1 cellular context compared by ENCODE assay signal in the genomic region with DNA sequence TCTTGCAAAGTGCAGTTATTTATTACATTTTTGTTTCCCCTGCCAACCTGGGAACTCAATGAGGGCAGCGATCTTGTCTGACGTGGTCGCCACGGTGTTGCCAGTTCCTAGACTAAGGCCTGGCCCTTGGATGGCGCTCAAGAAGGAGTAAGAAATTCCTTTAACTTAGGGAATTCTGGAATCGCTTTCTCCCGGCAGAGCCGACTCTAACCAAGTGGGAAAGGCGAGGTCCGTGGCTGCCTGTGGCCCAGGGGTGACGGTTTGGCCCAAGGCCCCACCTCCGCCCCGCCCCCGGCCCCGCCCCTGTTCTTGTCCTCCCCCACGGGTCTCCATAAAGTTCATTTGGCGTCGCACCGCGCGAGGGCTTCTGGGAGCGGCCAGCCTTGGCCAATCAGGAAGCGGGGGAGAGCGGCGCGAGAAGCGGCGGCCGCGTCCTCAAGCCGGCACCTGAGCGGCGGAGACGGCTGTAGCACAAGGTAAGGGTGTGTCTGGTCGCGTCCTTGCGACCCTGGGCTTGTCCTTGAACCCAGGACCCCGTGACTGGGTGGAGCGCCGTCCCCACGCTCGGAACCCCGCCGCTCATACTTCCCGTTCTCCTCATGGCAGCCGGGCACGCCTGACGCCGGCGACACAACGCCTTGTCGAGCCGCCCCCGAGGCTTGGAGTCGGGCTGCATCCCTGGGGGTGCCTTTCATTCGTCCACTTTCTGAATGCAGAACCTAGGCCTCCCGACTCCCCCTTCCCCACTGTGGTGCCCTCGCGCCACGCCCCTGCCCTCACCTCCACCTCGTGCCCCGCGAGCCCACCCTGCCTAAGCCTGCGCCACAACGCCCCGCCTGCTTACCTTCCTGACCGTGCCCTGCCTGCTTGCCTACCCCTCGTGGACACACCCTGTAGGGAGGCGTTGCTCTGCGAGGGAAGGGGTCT.
TF ChIP-seq lines count a peak whose summit lies in the region.

A gene (plus strand): TSS at position 394 of the 927 bp plus-strand sequence. CDS start 18,119 bp downstream, outside the sequence.

TF ChIP-seq in K562, 482 proteins besides CTCF, POLR2A, EP300 and RAD21 (continued from another document and continues in another):
- TF ChIP-seq, protein P1, sequence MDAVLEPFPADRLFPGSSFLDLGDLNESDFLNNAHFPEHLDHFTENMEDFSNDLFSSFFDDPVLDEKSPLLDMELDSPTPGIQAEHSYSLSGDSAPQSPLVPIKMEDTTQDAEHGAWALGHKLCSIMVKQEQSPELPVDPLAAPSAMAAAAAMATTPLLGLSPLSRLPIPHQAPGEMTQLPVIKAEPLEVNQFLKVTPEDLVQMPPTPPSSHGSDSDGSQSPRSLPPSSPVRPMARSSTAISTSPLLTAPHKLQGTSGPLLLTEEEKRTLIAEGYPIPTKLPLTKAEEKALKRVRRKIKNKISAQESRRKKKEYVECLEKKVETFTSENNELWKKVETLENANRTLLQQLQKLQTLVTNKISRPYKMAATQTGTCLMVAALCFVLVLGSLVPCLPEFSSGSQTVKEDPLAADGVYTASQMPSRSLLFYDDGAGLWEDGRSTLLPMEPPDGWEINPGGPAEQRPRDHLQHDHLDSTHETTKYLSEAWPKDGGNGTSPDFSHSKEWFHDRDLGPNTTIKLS (IDR thresholded peaks at IDR 0.05; ENCODE audit: borderline replicate concordance, low read depth), result peak; percentile 37; the same call in 1 of the 2 replicates
- TF ChIP-seq, protein P2, sequence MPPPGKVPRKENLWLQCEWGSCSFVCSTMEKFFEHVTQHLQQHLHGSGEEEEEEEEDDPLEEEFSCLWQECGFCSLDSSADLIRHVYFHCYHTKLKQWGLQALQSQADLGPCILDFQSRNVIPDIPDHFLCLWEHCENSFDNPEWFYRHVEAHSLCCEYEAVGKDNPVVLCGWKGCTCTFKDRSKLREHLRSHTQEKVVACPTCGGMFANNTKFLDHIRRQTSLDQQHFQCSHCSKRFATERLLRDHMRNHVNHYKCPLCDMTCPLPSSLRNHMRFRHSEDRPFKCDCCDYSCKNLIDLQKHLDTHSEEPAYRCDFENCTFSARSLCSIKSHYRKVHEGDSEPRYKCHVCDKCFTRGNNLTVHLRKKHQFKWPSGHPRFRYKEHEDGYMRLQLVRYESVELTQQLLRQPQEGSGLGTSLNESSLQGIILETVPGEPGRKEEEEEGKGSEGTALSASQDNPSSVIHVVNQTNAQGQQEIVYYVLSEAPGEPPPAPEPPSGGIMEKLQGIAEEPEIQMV (tag; conservative IDR thresholded peaks at IDR 0.05; ENCODE audit: low read depth), result no peak
- TF ChIP-seq TAF9B (IDR thresholded peaks at IDR 0.05; ENCODE audit: partially characterized antibody), result peak; percentile 39
- TF ChIP-seq KLF1 (tag; IDR thresholded peaks at IDR 0.05), result no peak
- no peak for TF ChIP-seq BMI1 (IDR thresholded peaks at IDR 0.05; ENCODE audit: low read length)
- no peak; the same call in 1 of the 2 replicates for TF ChIP-seq KLF13 (tag; IDR thresholded peaks at IDR 0.05; ENCODE audit: borderline replicate concordance, low read depth)
- TF ChIP-seq ERF (CRISPR knock-in tag; IDR thresholded peaks at IDR 0.05), result peak; percentile 74; the same call in 1 of the 2 replicates
- no peak for TF ChIP-seq SAP30 (IDR thresholded peaks at IDR 0.05; ENCODE audit: borderline replicate concordance, insufficient read depth, low read depth, low read length, poor library complexity, severe bottlenecking)
- TF ChIP-seq DIDO1 (tag; IDR thresholded peaks at IDR 0.05; ENCODE audit: low read depth), result peak; percentile 52; the same call in 1 of the 2 replicates
- 0 out of 2 replicates have a peak, but pooled peaks have one; percentile 11 for TF ChIP-seq ZNF24 (IDR thresholded peaks at IDR 0.05)
- TF ChIP-seq SP2 (IDR thresholded peaks at IDR 0.05; ENCODE audit: extremely low read depth, low read depth, low read length, poor library complexity, severe bottlenecking), result peak; percentile 20
- no peak for TF ChIP-seq KAT8 (IDR thresholded peaks at IDR 0.05; ENCODE audit: low read depth)
- no peak; a peak in 2 of 4 replicates for TF ChIP-seq FOXK2 (conservative IDR thresholded peaks at IDR 0.05 in 1 of 2, IDR thresholded peaks at IDR 0.05 in 1 of 2; ENCODE audit: low read depth in 2 of 2)
- TF ChIP-seq ETV6 (IDR thresholded peaks at IDR 0.05; ENCODE audit: borderline replicate concordance in 1 of 2, low read depth in 2 of 2, low read length in 1 of 2), result no peak
- TF ChIP-seq ETV6 (CRISPR knock-in tag; IDR thresholded peaks at IDR 0.05; ENCODE audit: borderline replicate concordance), result no peak
- TF ChIP-seq ZNF785 (CRISPR knock-in tag; IDR thresholded peaks at IDR 0.05), result no peak
- TF ChIP-seq, protein P3, sequence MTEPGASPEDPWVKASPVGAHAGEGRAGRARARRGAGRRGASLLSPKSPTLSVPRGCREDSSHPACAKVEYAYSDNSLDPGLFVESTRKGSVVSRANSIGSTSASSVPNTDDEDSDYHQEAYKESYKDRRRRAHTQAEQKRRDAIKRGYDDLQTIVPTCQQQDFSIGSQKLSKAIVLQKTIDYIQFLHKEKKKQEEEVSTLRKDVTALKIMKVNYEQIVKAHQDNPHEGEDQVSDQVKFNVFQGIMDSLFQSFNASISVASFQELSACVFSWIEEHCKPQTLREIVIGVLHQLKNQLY (CRISPR knock-in tag; conservative IDR thresholded peaks at IDR 0.05), result no peak
- no peak for TF ChIP-seq ZNF134 (CRISPR knock-in tag; conservative IDR thresholded peaks at IDR 0.05)
- TF ChIP-seq SUPT5H (IDR thresholded peaks at IDR 0.05), result peak; percentile 94
- TF ChIP-seq ZNF347 (CRISPR knock-in tag; IDR thresholded peaks at IDR 0.05; ENCODE audit: low read depth), result no peak
- no peak for TF ChIP-seq HNRNPL (IDR thresholded peaks at IDR 0.05; ENCODE audit: low read depth, low read length)
- TF ChIP-seq HMG20B (CRISPR knock-in tag; IDR thresholded peaks at IDR 0.05), result no peak
- TF ChIP-seq SLC30A9 (CRISPR knock-in tag; IDR thresholded peaks at IDR 0.05), result no peak
- TF ChIP-seq, protein P4, sequence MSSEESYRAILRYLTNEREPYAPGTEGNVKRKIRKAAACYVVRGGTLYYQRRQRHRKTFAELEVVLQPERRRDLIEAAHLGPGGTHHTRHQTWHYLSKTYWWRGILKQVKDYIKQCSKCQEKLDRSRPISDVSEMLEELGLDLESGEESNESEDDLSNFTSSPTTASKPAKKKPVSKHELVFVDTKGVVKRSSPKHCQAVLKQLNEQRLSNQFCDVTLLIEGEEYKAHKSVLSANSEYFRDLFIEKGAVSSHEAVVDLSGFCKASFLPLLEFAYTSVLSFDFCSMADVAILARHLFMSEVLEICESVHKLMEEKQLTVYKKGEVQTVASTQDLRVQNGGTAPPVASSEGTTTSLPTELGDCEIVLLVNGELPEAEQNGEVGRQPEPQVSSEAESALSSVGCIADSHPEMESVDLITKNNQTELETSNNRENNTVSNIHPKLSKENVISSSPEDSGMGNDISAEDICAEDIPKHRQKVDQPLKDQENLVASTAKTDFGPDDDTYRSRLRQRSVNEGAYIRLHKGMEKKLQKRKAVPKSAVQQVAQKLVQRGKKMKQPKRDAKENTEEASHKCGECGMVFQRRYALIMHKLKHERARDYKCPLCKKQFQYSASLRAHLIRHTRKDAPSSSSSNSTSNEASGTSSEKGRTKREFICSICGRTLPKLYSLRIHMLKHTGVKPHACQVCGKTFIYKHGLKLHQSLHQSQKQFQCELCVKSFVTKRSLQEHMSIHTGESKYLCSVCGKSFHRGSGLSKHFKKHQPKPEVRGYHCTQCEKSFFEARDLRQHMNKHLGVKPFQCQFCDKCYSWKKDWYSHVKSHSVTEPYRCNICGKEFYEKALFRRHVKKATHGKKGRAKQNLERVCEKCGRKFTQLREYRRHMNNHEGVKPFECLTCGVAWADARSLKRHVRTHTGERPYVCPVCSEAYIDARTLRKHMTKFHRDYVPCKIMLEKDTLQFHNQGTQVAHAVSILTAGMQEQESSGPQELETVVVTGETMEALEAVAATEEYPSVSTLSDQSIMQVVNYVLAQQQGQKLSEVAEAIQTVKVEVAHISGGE (CRISPR knock-in tag; IDR thresholded peaks at IDR 0.05), result no peak
- TF ChIP-seq, protein P5, sequence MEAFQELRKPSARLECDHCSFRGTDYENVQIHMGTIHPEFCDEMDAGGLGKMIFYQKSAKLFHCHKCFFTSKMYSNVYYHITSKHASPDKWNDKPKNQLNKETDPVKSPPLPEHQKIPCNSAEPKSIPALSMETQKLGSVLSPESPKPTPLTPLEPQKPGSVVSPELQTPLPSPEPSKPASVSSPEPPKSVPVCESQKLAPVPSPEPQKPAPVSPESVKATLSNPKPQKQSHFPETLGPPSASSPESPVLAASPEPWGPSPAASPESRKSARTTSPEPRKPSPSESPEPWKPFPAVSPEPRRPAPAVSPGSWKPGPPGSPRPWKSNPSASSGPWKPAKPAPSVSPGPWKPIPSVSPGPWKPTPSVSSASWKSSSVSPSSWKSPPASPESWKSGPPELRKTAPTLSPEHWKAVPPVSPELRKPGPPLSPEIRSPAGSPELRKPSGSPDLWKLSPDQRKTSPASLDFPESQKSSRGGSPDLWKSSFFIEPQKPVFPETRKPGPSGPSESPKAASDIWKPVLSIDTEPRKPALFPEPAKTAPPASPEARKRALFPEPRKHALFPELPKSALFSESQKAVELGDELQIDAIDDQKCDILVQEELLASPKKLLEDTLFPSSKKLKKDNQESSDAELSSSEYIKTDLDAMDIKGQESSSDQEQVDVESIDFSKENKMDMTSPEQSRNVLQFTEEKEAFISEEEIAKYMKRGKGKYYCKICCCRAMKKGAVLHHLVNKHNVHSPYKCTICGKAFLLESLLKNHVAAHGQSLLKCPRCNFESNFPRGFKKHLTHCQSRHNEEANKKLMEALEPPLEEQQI (IDR thresholded peaks at IDR 0.05), result no peak
- no peak for TF ChIP-seq ZNF551 (CRISPR knock-in tag; IDR thresholded peaks at IDR 0.05)
- TF ChIP-seq, protein P6, sequence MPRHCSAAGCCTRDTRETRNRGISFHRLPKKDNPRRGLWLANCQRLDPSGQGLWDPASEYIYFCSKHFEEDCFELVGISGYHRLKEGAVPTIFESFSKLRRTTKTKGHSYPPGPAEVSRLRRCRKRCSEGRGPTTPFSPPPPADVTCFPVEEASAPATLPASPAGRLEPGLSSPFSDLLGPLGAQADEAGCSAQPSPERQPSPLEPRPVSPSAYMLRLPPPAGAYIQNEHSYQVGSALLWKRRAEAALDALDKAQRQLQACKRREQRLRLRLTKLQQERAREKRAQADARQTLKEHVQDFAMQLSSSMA (CRISPR knock-in tag; IDR thresholded peaks at IDR 0.05), result no peak
- TF ChIP-seq ZFP1 (CRISPR knock-in tag; IDR thresholded peaks at IDR 0.05), result no peak
- TF ChIP-seq PHTF2 (CRISPR knock-in tag; IDR thresholded peaks at IDR 0.05), result no peak
- no peak for TF ChIP-seq JUNB (CRISPR knock-in tag; conservative IDR thresholded peaks at IDR 0.05)
- TF ChIP-seq, protein P7, sequence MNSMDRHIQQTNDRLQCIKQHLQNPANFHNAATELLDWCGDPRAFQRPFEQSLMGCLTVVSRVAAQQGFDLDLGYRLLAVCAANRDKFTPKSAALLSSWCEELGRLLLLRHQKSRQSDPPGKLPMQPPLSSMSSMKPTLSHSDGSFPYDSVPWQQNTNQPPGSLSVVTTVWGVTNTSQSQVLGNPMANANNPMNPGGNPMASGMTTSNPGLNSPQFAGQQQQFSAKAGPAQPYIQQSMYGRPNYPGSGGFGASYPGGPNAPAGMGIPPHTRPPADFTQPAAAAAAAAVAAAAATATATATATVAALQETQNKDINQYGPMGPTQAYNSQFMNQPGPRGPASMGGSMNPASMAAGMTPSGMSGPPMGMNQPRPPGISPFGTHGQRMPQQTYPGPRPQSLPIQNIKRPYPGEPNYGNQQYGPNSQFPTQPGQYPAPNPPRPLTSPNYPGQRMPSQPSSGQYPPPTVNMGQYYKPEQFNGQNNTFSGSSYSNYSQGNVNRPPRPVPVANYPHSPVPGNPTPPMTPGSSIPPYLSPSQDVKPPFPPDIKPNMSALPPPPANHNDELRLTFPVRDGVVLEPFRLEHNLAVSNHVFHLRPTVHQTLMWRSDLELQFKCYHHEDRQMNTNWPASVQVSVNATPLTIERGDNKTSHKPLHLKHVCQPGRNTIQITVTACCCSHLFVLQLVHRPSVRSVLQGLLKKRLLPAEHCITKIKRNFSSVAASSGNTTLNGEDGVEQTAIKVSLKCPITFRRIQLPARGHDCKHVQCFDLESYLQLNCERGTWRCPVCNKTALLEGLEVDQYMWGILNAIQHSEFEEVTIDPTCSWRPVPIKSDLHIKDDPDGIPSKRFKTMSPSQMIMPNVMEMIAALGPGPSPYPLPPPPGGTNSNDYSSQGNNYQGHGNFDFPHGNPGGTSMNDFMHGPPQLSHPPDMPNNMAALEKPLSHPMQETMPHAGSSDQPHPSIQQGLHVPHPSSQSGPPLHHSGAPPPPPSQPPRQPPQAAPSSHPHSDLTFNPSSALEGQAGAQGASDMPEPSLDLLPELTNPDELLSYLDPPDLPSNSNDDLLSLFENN (IDR thresholded peaks at IDR 0.05; ENCODE audit: low read depth in 2 of 2, low read length in 2 of 2), result peak in 1 of 2 experiments; percentile 31; a peak in 1 of 4 replicates
- peak; percentile 32; the same call in 1 of the 2 replicates for TF ChIP-seq ZNF75A (CRISPR knock-in tag; IDR thresholded peaks at IDR 0.05)
- TF ChIP-seq PCBP2 (IDR thresholded peaks at IDR 0.05; ENCODE audit: low read depth, low read length, poor library complexity, severe bottlenecking), result no peak
- no peak for TF ChIP-seq ZNF668 (CRISPR knock-in tag; IDR thresholded peaks at IDR 0.05)
- TF ChIP-seq ZNF699 (CRISPR knock-in tag; IDR thresholded peaks at IDR 0.05; ENCODE audit: insufficient replicate concordance), result no peak
- peak in 1 of 2 experiments; percentile 97; a peak in 2 of 4 replicates for TF ChIP-seq HDAC1 (IDR thresholded peaks at IDR 0.05)
- TF ChIP-seq CC2D1A (IDR thresholded peaks at IDR 0.05), result no peak
- TF ChIP-seq, protein P8, sequence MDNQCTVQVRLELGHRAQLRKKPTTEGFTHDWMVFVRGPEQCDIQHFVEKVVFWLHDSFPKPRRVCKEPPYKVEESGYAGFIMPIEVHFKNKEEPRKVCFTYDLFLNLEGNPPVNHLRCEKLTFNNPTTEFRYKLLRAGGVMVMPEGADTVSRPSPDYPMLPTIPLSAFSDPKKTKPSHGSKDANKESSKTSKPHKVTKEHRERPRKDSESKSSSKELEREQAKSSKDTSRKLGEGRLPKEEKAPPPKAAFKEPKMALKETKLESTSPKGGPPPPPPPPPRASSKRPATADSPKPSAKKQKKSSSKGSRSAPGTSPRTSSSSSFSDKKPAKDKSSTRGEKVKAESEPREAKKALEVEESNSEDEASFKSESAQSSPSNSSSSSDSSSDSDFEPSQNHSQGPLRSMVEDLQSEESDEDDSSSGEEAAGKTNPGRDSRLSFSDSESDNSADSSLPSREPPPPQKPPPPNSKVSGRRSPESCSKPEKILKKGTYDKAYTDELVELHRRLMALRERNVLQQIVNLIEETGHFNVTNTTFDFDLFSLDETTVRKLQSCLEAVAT (IDR thresholded peaks at IDR 0.05), result no peak
